ENCODE assay signal across 22 cellular contexts in the genomic region with DNA sequence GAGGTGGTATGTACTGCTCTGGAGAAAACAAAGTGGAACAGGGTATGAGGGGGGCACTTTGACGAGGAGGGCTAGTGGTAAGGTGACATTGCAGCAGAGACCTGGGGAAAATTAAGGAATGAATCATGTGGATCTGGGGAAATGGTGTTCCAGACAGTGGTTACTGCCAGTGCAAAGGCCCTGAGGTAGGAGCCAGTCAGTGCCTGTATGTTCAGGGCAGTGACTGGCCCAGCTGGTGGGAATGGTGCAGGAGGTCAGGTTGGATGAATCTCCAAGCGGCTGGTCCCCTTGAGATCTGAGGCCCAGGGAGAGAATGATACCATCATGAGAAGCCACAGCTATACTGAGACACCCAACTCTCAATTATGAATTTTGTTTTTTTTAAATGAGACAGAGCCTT. TPM values are rescaled to one million over a fixed set of nuclear protein-coding genes. Genes with fewer than 3 reads are reported as not detected.
DNase-seq lines count a peak whose midpoint lies in the region; ATAC-seq, FAIRE-seq and TF ChIP-seq lines count a peak whose summit lies in the region.
"Had no signal": no experiment of that assay in that cellular context is flagged by ENCODE, and none has a peak within 500 bp of the region (broad histone marks: within the 10 kb centered on the region; RNA-seq: fewer than 3 reads in every experiment).

No MANE protein-coding gene starts in this region.

- no peak overlapping the region for H3K4me2 ChIP-seq in Karpas-422 (ENCODE audit: low read depth, low read length, poor library complexity, severe bottlenecking)

- peaks cover 15% of the 10 kb centered on the region for H3K36me3 ChIP-seq in Karpas-422 (ENCODE audit: insufficient read depth, low read length)
- H3K36me3 ChIP-seq: tibial artery had no signal

- H2AFZ ChIP-seq in Karpas-422 (ENCODE audit: low read length), result no peak overlapping the region

- peaks cover 70% of the 10 kb centered on the region for H3K36me3 Mint-ChIP-seq in activated T-cell treated with anti-CD3 and anti-CD28 coated beads, Interleukin-2, amount 50 U/mL, for 24 hours (ENCODE audit: low read depth)
- peaks cover 32% of the 10 kb centered on the region for H3K36me3 Mint-ChIP-seq in activated T-cell treated with anti-CD3 and anti-CD28 coated beads, Interleukin-2, amount 50 U/mL, for 4 hours (ENCODE audit: insufficient read depth)
- peaks cover 56% of the 10 kb centered on the region for H3K36me3 Mint-ChIP-seq in activated T-helper 2 cell treated with anti-CD3 and anti-CD28 coated beads, Interferon-gamma antibody, Interleukin-2, Interleukin-4, amounts not matched to agents 10 μg/mL and 5 μg/mL and 100 μg/mL, durations not matched to agents 14 hours and 24 hours and 36 hours (ENCODE audit: low read depth)
- H3K36me3 Mint-ChIP-seq in neural crest cell (ENCODE audit: low read depth) (no peaks in the 10 kb centered on the region), mesothelial cell of epicardium (no peaks in the 10 kb centered on the region)

- H3K9me2 ChIP-seq in Karpas-422 (replicated peaks; ENCODE audit: insufficient read depth, low read length), result no peaks in the 10 kb centered on the region

- H3K27me3 Mint-ChIP-seq in activated T-cell treated with anti-CD3 and anti-CD28 coated beads, Interleukin-2, amount 50 U/mL, for 24 hours, result no peaks in the 10 kb centered on the region
- no peaks in the 10 kb centered on the region for H3K27me3 Mint-ChIP-seq in activated T-cell treated with anti-CD3 and anti-CD28 coated beads, Interleukin-2, amount 50 U/mL, for 4 hours (ENCODE audit: low read depth)
- no peaks in the 10 kb centered on the region for H3K27me3 Mint-ChIP-seq in activated T-helper 2 cell treated with anti-CD3 and anti-CD28 coated beads, Interferon-gamma antibody, Interleukin-2, Interleukin-4, amounts not matched to agents 10 μg/mL and 5 μg/mL and 100 μg/mL, durations not matched to agents 14 hours and 24 hours and 36 hours (ENCODE audit: low read depth)
- H3K27me3 Mint-ChIP-seq in neural crest cell (ENCODE audit: low read depth) (peaks cover 6% of the 10 kb centered on the region), mesothelial cell of epicardium (ENCODE audit: low read depth) (no peaks in the 10 kb centered on the region)

- TF ChIP-seq CTCF in neural crest cell (conservative IDR thresholded peaks at IDR 0.05) (no peak), mesothelial cell of epicardium (IDR thresholded peaks at IDR 0.05; ENCODE audit: unreplicated experiment) (no peak)

- H4K20me1 ChIP-seq in Karpas-422 (ENCODE audit: insufficient read depth, low read depth, low read length), result peaks cover 31% of the 10 kb centered on the region; the same call in 1 of the 2 replicates

- H3K9me3 ChIP-seq in Karpas-422 (ENCODE audit: low read length), result no peaks in the 10 kb centered on the region
- H3K9me3 ChIP-seq: psoas muscle, tibial artery had no signal

- no peak overlapping the region for H3K4me3 Mint-ChIP-seq in activated T-cell treated with anti-CD3 and anti-CD28 coated beads, Interleukin-2, amount 50 U/mL, for 24 hours
- no peak overlapping the region for H3K4me3 Mint-ChIP-seq in activated T-cell treated with anti-CD3 and anti-CD28 coated beads, Interleukin-2, amount 50 U/mL, for 4 hours
- no peak overlapping the region for H3K4me3 Mint-ChIP-seq in activated T-helper 2 cell treated with anti-CD3 and anti-CD28 coated beads, Interferon-gamma antibody, Interleukin-2, Interleukin-4, amounts not matched to agents 10 μg/mL and 5 μg/mL and 100 μg/mL, durations not matched to agents 14 hours and 24 hours and 36 hours (ENCODE audit: low read depth)
- H3K4me3 Mint-ChIP-seq in neural crest cell, result no peak overlapping the region
- H3K4me3 Mint-ChIP-seq in mesothelial cell of epicardium, result no peak overlapping the region
- H3K4me3 Mint-ChIP-seq: endodermal cell had no signal

- 0 out of 2 replicates have a peak overlapping the region, but pooled peaks have one; percentile 11 for H3K27ac ChIP-seq in Karpas-422 (ENCODE audit: low read length)
- H3K27ac ChIP-seq: psoas muscle, tibial artery had no signal

- H3K27me3 ChIP-seq in Karpas-422 (ENCODE audit: low read length), result no peaks in the 10 kb centered on the region

- FAIRE-seq in HTR-8/SVneo (lab: Jason Lieb, UNC), result no peak

- intact Hi-C loops in activated T-helper 2 cell treated with anti-CD3 and anti-CD28 coated beads, Interferon-gamma antibody, Interleukin-2, Interleukin-4, amounts not matched to agents 10 μg/mL and 5 μg/mL and 100 μg/mL, durations not matched to agents 14 hours and 24 hours and 36 hours (cut with micrococcal nuclease), result no loop called here

- H3K4me1 ChIP-seq in Karpas-422 (ENCODE audit: low read length), result peaks cover 46% of the 10 kb centered on the region
- H3K4me1 ChIP-seq: psoas muscle, tibial artery had no signal

- no peak overlapping the region for H3K9ac ChIP-seq in Karpas-422 (ENCODE audit: low read length)

- H3K9me3 Mint-ChIP-seq in activated T-cell treated with anti-CD3 and anti-CD28 coated beads, Interleukin-2, amount 50 U/mL, for 24 hours, result peaks cover 2% of the 10 kb centered on the region
- no peaks in the 10 kb centered on the region for H3K9me3 Mint-ChIP-seq in activated T-cell treated with anti-CD3 and anti-CD28 coated beads, Interleukin-2, amount 50 U/mL, for 4 hours
- peaks cover 3% of the 10 kb centered on the region for H3K9me3 Mint-ChIP-seq in activated T-helper 2 cell treated with anti-CD3 and anti-CD28 coated beads, Interferon-gamma antibody, Interleukin-2, Interleukin-4, amounts not matched to agents 10 μg/mL and 5 μg/mL and 100 μg/mL, durations not matched to agents 14 hours and 24 hours and 36 hours
- peaks cover 5% of the 10 kb centered on the region for H3K9me3 Mint-ChIP-seq in neural crest cell
- peaks cover 6% of the 10 kb centered on the region for H3K9me3 Mint-ChIP-seq in mesothelial cell of epicardium
- H3K9me3 Mint-ChIP-seq: endodermal cell had no signal

- no peak for ATAC-seq in activated T-cell treated with anti-CD3 and anti-CD28 coated beads, Interleukin-2, amount 50 U/mL, for 4 hours
- ATAC-seq: left cardiac atrium, psoas muscle had no signal

- H3K4me3 ChIP-seq in Karpas-422 (ENCODE audit: low read length), result no peak overlapping the region
- H3K4me3 ChIP-seq: psoas muscle, tibial artery had no signal

- H3K4me1 Mint-ChIP-seq in activated T-cell treated with anti-CD3 and anti-CD28 coated beads, Interleukin-2, amount 50 U/mL, for 24 hours (ENCODE audit: low read depth), result peaks cover 63% of the 10 kb centered on the region
- peaks cover 53% of the 10 kb centered on the region for H3K4me1 Mint-ChIP-seq in activated T-cell treated with anti-CD3 and anti-CD28 coated beads, Interleukin-2, amount 50 U/mL, for 4 hours (ENCODE audit: low read depth)
- peaks cover 45% of the 10 kb centered on the region for H3K4me1 Mint-ChIP-seq in activated T-helper 2 cell treated with anti-CD3 and anti-CD28 coated beads, Interferon-gamma antibody, Interleukin-2, Interleukin-4, amounts not matched to agents 10 μg/mL and 5 μg/mL and 100 μg/mL, durations not matched to agents 14 hours and 24 hours and 36 hours (ENCODE audit: low read depth)
- no peaks in the 10 kb centered on the region for H3K4me1 Mint-ChIP-seq in neural crest cell
- no peaks in the 10 kb centered on the region for H3K4me1 Mint-ChIP-seq in mesothelial cell of epicardium
- H3K4me1 Mint-ChIP-seq: endodermal cell had no signal

- DNase-seq in activated T-cell treated with anti-CD3 and anti-CD28 coated beads, Interleukin-2, amount 50 U/mL, for 24 hours, result no peak
- no peak for DNase-seq in activated T-cell treated with anti-CD3 and anti-CD28 coated beads, Interleukin-2, amount 50 U/mL, for 4 hours
- no peak for DNase-seq in Karpas-422
- no peak for DNase-seq in activated T-helper 2 cell treated with anti-CD3 and anti-CD28 coated beads, Interferon-gamma antibody, Interleukin-2, Interleukin-4, amounts not matched to agents 10 μg/mL and 5 μg/mL and 100 μg/mL, durations not matched to agents 14 hours and 24 hours and 36 hours (ENCODE audit: low spot score)
- DNase-seq in neural crest cell (ENCODE audit: low read depth, low spot score), result no peak
- DNase-seq in GM19238 (ENCODE audit: insufficient read length, low spot score), result no peak
- no peak for DNase-seq in HTR-8/SVneo (ENCODE audit: insufficient read length, low spot score)
- DNase-seq in mesothelial cell of epicardium (ENCODE audit: low spot score in 2 of 2, unreplicated experiment in 2 of 2), result no peak
- DNase-seq: activated CD4-positive, CD25-positive, alpha-beta regulatory T cell; DMS79 treated with DMSO at 0.1 percent for 48 hours; endodermal cell; KBM-7; left cardiac atrium; mesenchymal stem cell; NCI-H1930; NCI-H226; NCI-H774; psoas muscle; SIG-M5; stimulated activated naive CD4-positive, alpha-beta T cell treated with Interleukin-2 at 50 U/mL for 16 hours; tibial artery had no signal

- peaks cover 88% of the 10 kb centered on the region for H3K79me2 ChIP-seq in Karpas-422 (ENCODE audit: low read length)

- peak overlapping the region; percentile 89 for H3K27ac Mint-ChIP-seq in activated T-cell treated with anti-CD3 and anti-CD28 coated beads, Interleukin-2, amount 50 U/mL, for 24 hours
- H3K27ac Mint-ChIP-seq in activated T-helper 2 cell treated with anti-CD3 and anti-CD28 coated beads, Interferon-gamma antibody, Interleukin-2, Interleukin-4, amounts not matched to agents 10 μg/mL and 5 μg/mL and 100 μg/mL, durations not matched to agents 14 hours and 24 hours and 36 hours, result peak overlapping the region; percentile 30
- peak overlapping the region; percentile 71 for H3K27ac Mint-ChIP-seq in neural crest cell (ENCODE audit: unreplicated experiment)
- no peak overlapping the region for H3K27ac Mint-ChIP-seq in mesothelial cell of epicardium
- H3K27ac Mint-ChIP-seq: endodermal cell had no signal

RNA-seq across cellular contexts. Expression of a gene that starts 4.9 kb away (rescaled TPM):
- 10 to 100 TPM; 65.7 to 75.6 (median 70.7) TPM for total RNA-seq in activated T-cell treated with anti-CD3 and anti-CD28 coated beads, Interleukin-2, amount 50 U/mL, for 4 hours
- total RNA-seq in Karpas-422 (2014; rRNA removed; shearing (Covaris generic); ENCODE audit: low replicate concordance), result 46.0 and 85.2 TPM in 2 replicates
- 68.9 and 69.7 TPM in 2 replicates for total RNA-seq in activated T-helper 2 cell treated with anti-CD3 and anti-CD28 coated beads, Interferon-gamma antibody, Interleukin-2, Interleukin-4, amounts not matched to agents 10 μg/mL and 5 μg/mL and 100 μg/mL, durations not matched to agents 14 hours and 24 hours and 36 hours
- not detected in 2 replicates for total RNA-seq in neural crest cell
- total RNA-seq in mesothelial cell of epicardium, result not detected in 3 replicates
- total RNA-seq: endodermal cell had no signal

RNA-seq across cellular contexts. Expression of a gene that starts 10.2 kb away (rescaled TPM):
- 10 to 100 TPM; 24.6 to 27.8 (median 27.4) TPM for total RNA-seq in activated T-cell treated with anti-CD3 and anti-CD28 coated beads, Interleukin-2, amount 50 U/mL, for 4 hours
- 3.3 and 18.9 TPM in 2 replicates for total RNA-seq in Karpas-422 (2014; rRNA removed; shearing (Covaris generic); ENCODE audit: low replicate concordance)
- total RNA-seq in activated T-helper 2 cell treated with anti-CD3 and anti-CD28 coated beads, Interferon-gamma antibody, Interleukin-2, Interleukin-4, amounts not matched to agents 10 μg/mL and 5 μg/mL and 100 μg/mL, durations not matched to agents 14 hours and 24 hours and 36 hours, result 7.7 and 8.7 TPM in 2 replicates
- total RNA-seq in neural crest cell, result not detected in 2 replicates
- total RNA-seq in mesothelial cell of epicardium, result 13.3 to 13.9 TPM (median 13.4 TPM) in 3 replicates
- total RNA-seq: H4 had no signal

RNA-seq across cellular contexts. Expression of a gene that starts 38.0 kb away (rescaled TPM):
- 10 to 100 TPM; 31.8 to 40.2 (median 37.4) TPM for total RNA-seq in activated T-cell treated with anti-CD3 and anti-CD28 coated beads, Interleukin-2, amount 50 U/mL, for 4 hours
- total RNA-seq in Karpas-422 (2014; rRNA removed; shearing (Covaris generic); ENCODE audit: low replicate concordance), result 6.5 and 15.7 TPM in 2 replicates
- 55.2 and 64.7 TPM in 2 replicates for total RNA-seq in activated T-helper 2 cell treated with anti-CD3 and anti-CD28 coated beads, Interferon-gamma antibody, Interleukin-2, Interleukin-4, amounts not matched to agents 10 μg/mL and 5 μg/mL and 100 μg/mL, durations not matched to agents 14 hours and 24 hours and 36 hours
- 19.0 and 20.6 TPM in 2 replicates for total RNA-seq in neural crest cell
- total RNA-seq in mesothelial cell of epicardium, result 67.5 to 73.2 TPM (median 69.5 TPM) in 3 replicates

RNA-seq across cellular contexts. Expression of a gene that starts 40.1 kb away (rescaled TPM):
- 10 to 100 TPM; 60.4 to 86.3 (median 78.6) TPM for total RNA-seq in activated T-cell treated with anti-CD3 and anti-CD28 coated beads, Interleukin-2, amount 50 U/mL, for 4 hours
- 34.7 and 41.8 TPM in 2 replicates for total RNA-seq in Karpas-422 (2014; rRNA removed; shearing (Covaris generic); ENCODE audit: low replicate concordance)
- total RNA-seq in activated T-helper 2 cell treated with anti-CD3 and anti-CD28 coated beads, Interferon-gamma antibody, Interleukin-2, Interleukin-4, amounts not matched to agents 10 μg/mL and 5 μg/mL and 100 μg/mL, durations not matched to agents 14 hours and 24 hours and 36 hours, result 90.4 and 95.4 TPM in 2 replicates
- total RNA-seq in neural crest cell, result 43.2 and 52.9 TPM in 2 replicates
- total RNA-seq in mesothelial cell of epicardium, result 51.4 to 53.6 TPM (median 52.1 TPM) in 3 replicates

RNA-seq across cellular contexts. Expression of a gene that starts 57.0 kb away (rescaled TPM):
- total RNA-seq in activated T-cell treated with anti-CD3 and anti-CD28 coated beads, Interleukin-2, amount 50 U/mL, for 4 hours, result 1 to 10 TPM; 6.5 to 7.4 (median 6.7) TPM
- not detected in 2 replicates for total RNA-seq in Karpas-422 (2014; rRNA removed; shearing (Covaris generic); ENCODE audit: low replicate concordance)
- 4.4 and 6.3 TPM in 2 replicates for total RNA-seq in activated T-helper 2 cell treated with anti-CD3 and anti-CD28 coated beads, Interferon-gamma antibody, Interleukin-2, Interleukin-4, amounts not matched to agents 10 μg/mL and 5 μg/mL and 100 μg/mL, durations not matched to agents 14 hours and 24 hours and 36 hours
- total RNA-seq in neural crest cell, result 0.37 TPM in 1 of 2 replicates, not detected in the other
- total RNA-seq in mesothelial cell of epicardium, result 23.1 to 35.3 TPM (median 24.5 TPM) in 3 replicates

Comparison
In these comparisons a context has a peak if more than half of its experiments do, and no peak if none do; other contexts are left out.
1. RNA of a gene that starts 4.9 kb away (total RNA-seq): 65.7 to 75.6 TPM in activated T-cell treated with anti-CD3 and anti-CD28 coated beads, Interleukin-2, amount 50 U/mL, for 4 hours, 68.9 to 69.7 TPM in activated T-helper 2 cell treated with anti-CD3 and anti-CD28 coated beads, Interferon-gamma antibody, Interleukin-2, Interleukin-4, amounts not matched to agents 10 μg/mL and 5 μg/mL and 100 μg/mL, durations not matched to agents 14 hours and 24 hours and 36 hours and 46.0 to 85.2 TPM in Karpas-422; not detected in neural crest cell and not detected in mesothelial cell of epicardium; every median in the first group is over 10 times any median in the second.